28 cellular contexts compared by ENCODE assay signal in the genomic region with DNA sequence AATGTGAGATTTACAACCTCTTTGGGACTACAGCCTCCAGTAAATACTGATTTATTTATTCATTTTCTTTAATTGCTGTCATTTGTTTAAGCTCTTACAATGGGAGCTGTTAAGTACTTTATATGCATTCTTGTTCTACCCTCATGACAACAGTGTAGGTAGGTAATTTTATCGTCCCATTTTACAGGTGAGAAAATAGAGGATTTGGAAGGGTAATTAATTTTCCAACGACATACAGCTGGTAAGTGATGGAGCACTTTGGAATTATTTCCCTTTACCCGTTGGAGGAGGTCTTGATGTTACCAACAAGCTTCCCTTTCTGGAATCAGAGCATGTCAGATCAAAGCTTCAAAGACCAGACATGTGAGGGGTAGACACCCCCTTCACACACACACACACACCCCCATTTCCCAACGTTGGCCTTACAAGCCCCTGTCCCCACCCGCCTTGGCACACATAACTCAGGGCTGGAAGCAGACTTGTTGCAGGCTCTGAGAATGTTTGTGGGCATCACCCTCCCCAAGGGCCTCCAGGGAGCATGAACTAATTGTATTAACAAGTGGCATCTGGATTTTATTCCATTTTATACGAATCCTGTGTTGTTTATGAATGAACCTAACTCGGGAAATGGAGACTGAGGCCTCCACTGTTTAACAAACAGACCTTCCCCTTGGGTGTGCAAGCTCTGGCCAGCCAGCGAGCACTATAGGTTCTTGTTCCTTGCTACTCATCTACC.
"Had no signal": no experiment of that assay in that cellular context is flagged by ENCODE, and none has a peak within 500 bp of the region (broad histone marks: within the 10 kb centered on the region; RNA-seq: fewer than 3 reads in every experiment).

No MANE protein-coding gene starts in this region.

- H3K27ac Mint-ChIP-seq: activated CD4-positive, alpha-beta memory T cell treated with anti-CD3 and anti-CD28 coated beads, Interleukin-2, amount 10 ng/mL, durations not matched to agents 7 days and 5 days; activated CD4-positive, alpha-beta T cell treated with anti-CD3 and anti-CD28 coated beads, Interleukin-2, amount 10 ng/mL, durations not matched to agents 7 days and 5 days; activated naive CD4-positive, alpha-beta T cell treated with anti-CD3 and anti-CD28 coated beads, Interleukin-2, amount 10 ng/mL, durations not matched to agents 7 days and 5 days; activated naive CD4-positive, alpha-beta T cell treated with anti-CD3 and anti-CD28 coated beads, Interleukin-2, amount 50 U/mL, for 72 hours; activated naive CD8-positive, alpha-beta T cell treated with anti-CD3 and anti-CD28 coated beads, Interleukin-2, amount 10 ng/mL, durations not matched to agents 7 days and 5 days; activated T-cell treated with anti-CD3 and anti-CD28 coated beads, Interleukin-2, amount 50 U/mL, for 24 hours; activated T-cell treated with anti-CD3 and anti-CD28 coated beads, Interleukin-2, amount 50 U/mL, for 72 hours; dendritic cell treated with granulocyte-macrophage colony-stimulating factor and Interleukin-4, amounts not matched to agents 40 ng/mL and 50 ng/mL, for 4 days; T-helper 2 cell treated with Interferon-gamma antibody and Interleukin-4, amounts not matched to agents 5 μg/mL and 100 μg/mL, for 36 hours had no signal

- DNase-seq: activated CD4-positive, alpha-beta memory T cell treated with anti-CD3 and anti-CD28 coated beads, Interleukin-2, amount 10 ng/mL, durations not matched to agents 7 days and 5 days; activated CD4-positive, alpha-beta T cell treated with anti-CD3 and anti-CD28 coated beads for 4 hours; activated CD4-positive, alpha-beta T cell treated with anti-CD3 and anti-CD28 coated beads, Interleukin-2, amount 10 ng/mL, durations not matched to agents 7 days and 5 days; activated CD4-positive, alpha-beta T cell treated with anti-CD3 and anti-CD28 coated beads, Interleukin-2, amount 50 U/mL, for 4 hours; activated CD4-positive, CD25-positive, alpha-beta regulatory T cell; activated CD4-positive, CD25-positive, alpha-beta regulatory T cell treated with anti-CD3 and anti-CD28 coated beads, Interleukin-2, amount 50 U/mL, for 72 hours; activated CD8-positive, alpha-beta memory T cell treated with anti-CD3 and anti-CD28 coated beads, Interleukin-2, amount 50 U/mL, for 48 hours; activated gamma-delta T cell; activated naive CD4-positive, alpha-beta T cell; activated naive CD4-positive, alpha-beta T cell treated with anti-CD3 and anti-CD28 coated beads, Interleukin-2, amount 10 ng/mL, durations not matched to agents 7 days and 5 days; activated naive CD8-positive, alpha-beta T cell treated with anti-CD3 and anti-CD28 coated beads, Interleukin-2, amount 10 ng/mL, durations not matched to agents 7 days and 5 days; activated T-cell treated with anti-CD3 and anti-CD28 coated beads for 4 hours; activated T-cell treated with anti-CD3 and anti-CD28 coated beads, Interleukin-2, amount 50 U/mL, for 24 hours; activated T-cell treated with anti-CD3 and anti-CD28 coated beads, Interleukin-2, amount 50 U/mL, for 72 hours; anterior cingulate cortex; brain microvascular endothelial cell; dorsolateral prefrontal cortex; effector memory CD4-positive, alpha-beta T cell; esophagus squamous epithelium; head of caudate nucleus; hippocampal formation; T1000 had no signal

- H3K4me3 ChIP-seq: coronary artery, dorsolateral prefrontal cortex, esophagus squamous epithelium had no signal

- H3K36me3 ChIP-seq: brain microvascular endothelial cell, esophagus squamous epithelium had no signal

- H3K36me3 Mint-ChIP-seq: activated naive CD4-positive, alpha-beta T cell treated with anti-CD3 and anti-CD28 coated beads, Interleukin-2, amount 10 ng/mL, durations not matched to agents 7 days and 5 days; activated naive CD4-positive, alpha-beta T cell treated with anti-CD3 and anti-CD28 coated beads, Interleukin-2, amount 50 U/mL, for 72 hours; activated naive CD8-positive, alpha-beta T cell treated with anti-CD3 and anti-CD28 coated beads, Interleukin-2, amount 10 ng/mL, durations not matched to agents 7 days and 5 days had no signal

- H3K4me1 Mint-ChIP-seq: activated CD4-positive, alpha-beta memory T cell treated with anti-CD3 and anti-CD28 coated beads, Interleukin-2, amount 10 ng/mL, durations not matched to agents 7 days and 5 days; activated CD4-positive, alpha-beta T cell treated with anti-CD3 and anti-CD28 coated beads, Interleukin-2, amount 10 ng/mL, durations not matched to agents 7 days and 5 days; activated naive CD4-positive, alpha-beta T cell treated with anti-CD3 and anti-CD28 coated beads, Interleukin-2, amount 10 ng/mL, durations not matched to agents 7 days and 5 days; activated naive CD8-positive, alpha-beta T cell treated with anti-CD3 and anti-CD28 coated beads, Interleukin-2, amount 10 ng/mL, durations not matched to agents 7 days and 5 days; central memory CD8-positive, alpha-beta T cell had no signal

- H3K9me3 ChIP-seq: esophagus squamous epithelium had no signal

- H3K27ac ChIP-seq: brain microvascular endothelial cell, coronary artery, dorsolateral prefrontal cortex, epithelial cell of prostate, esophagus squamous epithelium had no signal

- H3K9me3 Mint-ChIP-seq: activated CD4-positive, alpha-beta memory T cell treated with anti-CD3 and anti-CD28 coated beads, Interleukin-2, amount 10 ng/mL, durations not matched to agents 7 days and 5 days; activated CD4-positive, alpha-beta T cell treated with anti-CD3 and anti-CD28 coated beads, Interleukin-2, amount 10 ng/mL, durations not matched to agents 7 days and 5 days; activated naive CD4-positive, alpha-beta T cell treated with anti-CD3 and anti-CD28 coated beads, Interleukin-2, amount 10 ng/mL, durations not matched to agents 7 days and 5 days; activated naive CD4-positive, alpha-beta T cell treated with anti-CD3 and anti-CD28 coated beads, Interleukin-2, amount 50 U/mL, for 72 hours; activated naive CD8-positive, alpha-beta T cell treated with anti-CD3 and anti-CD28 coated beads, Interleukin-2, amount 10 ng/mL, durations not matched to agents 7 days and 5 days; activated T-cell treated with anti-CD3 and anti-CD28 coated beads, Interleukin-2, amount 50 U/mL, for 24 hours; activated T-cell treated with anti-CD3 and anti-CD28 coated beads, Interleukin-2, amount 50 U/mL, for 72 hours; central memory CD8-positive, alpha-beta T cell; dendritic cell treated with granulocyte-macrophage colony-stimulating factor and Interleukin-4, amounts not matched to agents 40 ng/mL and 50 ng/mL, for 4 days; T-helper 2 cell treated with Interferon-gamma antibody and Interleukin-4, amounts not matched to agents 5 μg/mL and 100 μg/mL, for 36 hours had no signal

- H3K4me3 Mint-ChIP-seq: activated CD4-positive, alpha-beta memory T cell treated with anti-CD3 and anti-CD28 coated beads, Interleukin-2, amount 10 ng/mL, durations not matched to agents 7 days and 5 days; activated CD4-positive, alpha-beta T cell treated with anti-CD3 and anti-CD28 coated beads, Interleukin-2, amount 10 ng/mL, durations not matched to agents 7 days and 5 days; activated naive CD4-positive, alpha-beta T cell treated with anti-CD3 and anti-CD28 coated beads, Interleukin-2, amount 10 ng/mL, durations not matched to agents 7 days and 5 days; activated naive CD8-positive, alpha-beta T cell treated with anti-CD3 and anti-CD28 coated beads, Interleukin-2, amount 10 ng/mL, durations not matched to agents 7 days and 5 days; activated T-cell treated with anti-CD3 and anti-CD28 coated beads, Interleukin-2, amount 50 U/mL, for 24 hours; activated T-cell treated with anti-CD3 and anti-CD28 coated beads, Interleukin-2, amount 50 U/mL, for 72 hours; central memory CD8-positive, alpha-beta T cell; dendritic cell treated with granulocyte-macrophage colony-stimulating factor and Interleukin-4, amounts not matched to agents 40 ng/mL and 50 ng/mL, for 4 days; T-helper 2 cell treated with Interferon-gamma antibody and Interleukin-4, amounts not matched to agents 5 μg/mL and 100 μg/mL, for 36 hours had no signal

- H3K4me1 ChIP-seq: esophagus squamous epithelium had no signal

- ATAC-seq: activated naive CD4-positive, alpha-beta T cell treated with anti-CD3 and anti-CD28 coated beads, Interleukin-2, amount 50 U/mL, for 72 hours; activated T-cell treated with anti-CD3 and anti-CD28 coated beads, Interleukin-2, amount 50 U/mL, for 72 hours had no signal

- H3K27me3 ChIP-seq: brain microvascular endothelial cell, esophagus squamous epithelium had no signal
